ENCODE assay signal across 1 cellular context in the genomic region with DNA sequence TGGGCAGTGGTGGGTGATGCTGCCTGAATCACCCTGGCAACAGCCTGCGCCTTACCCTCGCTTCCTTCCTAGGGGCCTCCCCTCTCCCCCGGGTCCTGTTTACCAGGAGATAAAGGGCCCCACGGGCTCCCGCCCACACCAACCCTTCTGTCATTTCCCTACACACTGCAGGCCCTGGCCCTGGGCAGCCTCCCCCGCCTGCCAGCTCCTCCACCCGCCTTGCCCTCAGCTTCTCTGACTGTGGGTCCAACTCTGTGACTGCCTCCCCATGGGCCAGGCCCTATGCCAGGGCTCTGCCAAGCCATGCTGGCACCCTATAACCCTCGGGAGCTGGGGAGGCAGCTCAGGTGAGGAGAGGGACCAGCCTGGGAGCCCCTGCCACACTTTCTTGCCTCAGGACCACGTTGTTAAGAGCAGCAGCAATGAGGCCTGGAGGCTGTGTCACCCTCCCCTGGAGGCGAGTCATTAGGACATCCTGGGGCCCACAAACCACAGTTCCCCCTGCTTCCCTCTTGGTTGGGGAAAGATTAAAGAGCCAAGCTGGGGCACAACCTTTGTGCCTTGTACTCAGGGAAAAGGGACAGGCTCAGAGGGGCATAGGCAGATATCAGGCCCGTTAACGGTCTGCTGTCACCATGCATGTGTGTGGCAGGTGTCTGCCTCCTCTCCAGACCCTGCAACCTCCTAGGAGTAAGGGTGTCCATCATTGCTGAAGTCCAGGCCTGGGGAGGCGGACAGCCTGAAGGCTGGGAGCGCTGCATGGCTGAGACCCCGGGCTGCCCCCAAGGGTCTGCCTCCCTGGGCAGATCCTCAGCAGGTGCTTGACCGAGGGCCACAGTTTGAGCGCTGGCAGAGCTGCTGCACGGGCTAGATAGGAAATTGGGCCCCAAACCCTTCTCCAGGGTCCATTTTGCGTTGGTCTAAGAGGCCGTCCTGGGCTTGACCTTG.
TF ChIP-seq lines count a peak whose summit lies in the region.

No MANE protein-coding gene starts in this region.

TF ChIP-seq in HepG2, 621 proteins besides CTCF, POLR2A, EP300 and RAD21 (continues in another document):
- TF ChIP-seq ZNF597 (CRISPR knock-in tag; IDR thresholded peaks at IDR 0.05) (no peak), ZNF225 (CRISPR knock-in tag; IDR thresholded peaks at IDR 0.05) (no peak), MAFG (CRISPR knock-in tag; IDR thresholded peaks at IDR 0.05) (no peak), PHF8 (CRISPR knock-in tag; IDR thresholded peaks at IDR 0.05) (no peak), MLLT10 (CRISPR knock-in tag; IDR thresholded peaks at IDR 0.05) (no peak), ZNF136 (CRISPR knock-in tag; IDR thresholded peaks at IDR 0.05; ENCODE audit: low read depth) (no peak), MTF2 (CRISPR knock-in tag; IDR thresholded peaks at IDR 0.05; ENCODE audit: borderline replicate concordance) (no peak), GLI4 (CRISPR knock-in tag; IDR thresholded peaks at IDR 0.05; ENCODE audit: borderline replicate concordance) (no peak), TRIM22 (IDR thresholded peaks at IDR 0.05) (no peak), ZNF83 (CRISPR knock-in tag; IDR thresholded peaks at IDR 0.05; ENCODE audit: borderline replicate concordance) (no peak), MTA3 (CRISPR knock-in tag; IDR thresholded peaks at IDR 0.05) (no peak), ZNF570 (CRISPR knock-in tag; IDR thresholded peaks at IDR 0.05; ENCODE audit: borderline replicate concordance) (no peak), KDM2A (CRISPR knock-in tag; IDR thresholded peaks at IDR 0.05; ENCODE audit: borderline replicate concordance, low read depth) (no peak), ZNF264 (CRISPR knock-in tag; IDR thresholded peaks at IDR 0.05) (no peak), ZNF776 (CRISPR knock-in tag; IDR thresholded peaks at IDR 0.05) (peak; percentile 52; the same call in 1 of the 2 replicates), ZXDC (CRISPR knock-in tag; IDR thresholded peaks at IDR 0.05) (no peak), MED8 (CRISPR knock-in tag; IDR thresholded peaks at IDR 0.05; ENCODE audit: insufficient replicate concordance) (no peak), UBTF (CRISPR knock-in tag; IDR thresholded peaks at IDR 0.05) (0 out of 2 replicates have a peak, but pooled peaks have one; percentile 32), ZNF343 (CRISPR knock-in tag; IDR thresholded peaks at IDR 0.05) (no peak)
- TF ChIP-seq, protein P1, sequence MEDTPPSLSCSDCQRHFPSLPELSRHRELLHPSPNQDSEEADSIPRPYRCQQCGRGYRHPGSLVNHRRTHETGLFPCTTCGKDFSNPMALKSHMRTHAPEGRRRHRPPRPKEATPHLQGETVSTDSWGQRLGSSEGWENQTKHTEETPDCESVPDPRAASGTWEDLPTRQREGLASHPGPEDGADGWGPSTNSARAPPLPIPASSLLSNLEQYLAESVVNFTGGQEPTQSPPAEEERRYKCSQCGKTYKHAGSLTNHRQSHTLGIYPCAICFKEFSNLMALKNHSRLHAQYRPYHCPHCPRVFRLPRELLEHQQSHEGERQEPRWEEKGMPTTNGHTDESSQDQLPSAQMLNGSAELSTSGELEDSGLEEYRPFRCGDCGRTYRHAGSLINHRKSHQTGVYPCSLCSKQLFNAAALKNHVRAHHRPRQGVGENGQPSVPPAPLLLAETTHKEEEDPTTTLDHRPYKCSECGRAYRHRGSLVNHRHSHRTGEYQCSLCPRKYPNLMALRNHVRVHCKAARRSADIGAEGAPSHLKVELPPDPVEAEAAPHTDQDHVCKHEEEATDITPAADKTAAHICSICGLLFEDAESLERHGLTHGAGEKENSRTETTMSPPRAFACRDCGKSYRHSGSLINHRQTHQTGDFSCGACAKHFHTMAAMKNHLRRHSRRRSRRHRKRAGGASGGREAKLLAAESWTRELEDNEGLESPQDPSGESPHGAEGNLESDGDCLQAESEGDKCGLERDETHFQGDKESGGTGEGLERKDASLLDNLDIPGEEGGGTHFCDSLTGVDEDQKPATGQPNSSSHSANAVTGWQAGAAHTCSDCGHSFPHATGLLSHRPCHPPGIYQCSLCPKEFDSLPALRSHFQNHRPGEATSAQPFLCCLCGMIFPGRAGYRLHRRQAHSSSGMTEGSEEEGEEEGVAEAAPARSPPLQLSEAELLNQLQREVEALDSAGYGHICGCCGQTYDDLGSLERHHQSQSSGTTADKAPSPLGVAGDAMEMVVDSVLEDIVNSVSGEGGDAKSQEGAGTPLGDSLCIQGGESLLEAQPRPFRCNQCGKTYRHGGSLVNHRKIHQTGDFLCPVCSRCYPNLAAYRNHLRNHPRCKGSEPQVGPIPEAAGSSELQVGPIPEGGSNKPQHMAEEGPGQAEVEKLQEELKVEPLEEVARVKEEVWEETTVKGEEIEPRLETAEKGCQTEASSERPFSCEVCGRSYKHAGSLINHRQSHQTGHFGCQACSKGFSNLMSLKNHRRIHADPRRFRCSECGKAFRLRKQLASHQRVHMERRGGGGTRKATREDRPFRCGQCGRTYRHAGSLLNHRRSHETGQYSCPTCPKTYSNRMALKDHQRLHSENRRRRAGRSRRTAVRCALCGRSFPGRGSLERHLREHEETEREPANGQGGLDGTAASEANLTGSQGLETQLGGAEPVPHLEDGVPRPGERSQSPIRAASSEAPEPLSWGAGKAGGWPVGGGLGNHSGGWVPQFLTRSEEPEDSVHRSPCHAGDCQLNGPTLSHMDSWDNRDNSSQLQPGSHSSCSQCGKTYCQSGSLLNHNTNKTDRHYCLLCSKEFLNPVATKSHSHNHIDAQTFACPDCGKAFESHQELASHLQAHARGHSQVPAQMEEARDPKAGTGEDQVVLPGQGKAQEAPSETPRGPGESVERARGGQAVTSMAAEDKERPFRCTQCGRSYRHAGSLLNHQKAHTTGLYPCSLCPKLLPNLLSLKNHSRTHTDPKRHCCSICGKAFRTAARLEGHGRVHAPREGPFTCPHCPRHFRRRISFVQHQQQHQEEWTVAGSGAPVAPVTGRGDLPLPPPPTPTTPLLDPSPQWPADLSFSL (CRISPR knock-in tag; IDR thresholded peaks at IDR 0.05): no peak
- TF ChIP-seq, protein P2, sequence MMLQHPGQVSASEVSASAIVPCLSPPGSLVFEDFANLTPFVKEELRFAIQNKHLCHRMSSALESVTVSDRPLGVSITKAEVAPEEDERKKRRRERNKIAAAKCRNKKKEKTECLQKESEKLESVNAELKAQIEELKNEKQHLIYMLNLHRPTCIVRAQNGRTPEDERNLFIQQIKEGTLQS (CRISPR knock-in tag; IDR thresholded peaks at IDR 0.05): no peak
- TF ChIP-seq, protein P3, sequence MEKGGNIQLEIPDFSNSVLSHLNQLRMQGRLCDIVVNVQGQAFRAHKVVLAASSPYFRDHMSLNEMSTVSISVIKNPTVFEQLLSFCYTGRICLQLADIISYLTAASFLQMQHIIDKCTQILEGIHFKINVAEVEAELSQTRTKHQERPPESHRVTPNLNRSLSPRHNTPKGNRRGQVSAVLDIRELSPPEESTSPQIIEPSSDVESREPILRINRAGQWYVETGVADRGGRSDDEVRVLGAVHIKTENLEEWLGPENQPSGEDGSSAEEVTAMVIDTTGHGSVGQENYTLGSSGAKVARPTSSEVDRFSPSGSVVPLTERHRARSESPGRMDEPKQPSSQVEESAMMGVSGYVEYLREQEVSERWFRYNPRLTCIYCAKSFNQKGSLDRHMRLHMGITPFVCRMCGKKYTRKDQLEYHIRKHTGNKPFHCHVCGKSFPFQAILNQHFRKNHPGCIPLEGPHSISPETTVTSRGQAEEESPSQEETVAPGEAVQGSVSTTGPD (CRISPR knock-in tag; IDR thresholded peaks at IDR 0.05): no peak
- TF ChIP-seq, protein P4, sequence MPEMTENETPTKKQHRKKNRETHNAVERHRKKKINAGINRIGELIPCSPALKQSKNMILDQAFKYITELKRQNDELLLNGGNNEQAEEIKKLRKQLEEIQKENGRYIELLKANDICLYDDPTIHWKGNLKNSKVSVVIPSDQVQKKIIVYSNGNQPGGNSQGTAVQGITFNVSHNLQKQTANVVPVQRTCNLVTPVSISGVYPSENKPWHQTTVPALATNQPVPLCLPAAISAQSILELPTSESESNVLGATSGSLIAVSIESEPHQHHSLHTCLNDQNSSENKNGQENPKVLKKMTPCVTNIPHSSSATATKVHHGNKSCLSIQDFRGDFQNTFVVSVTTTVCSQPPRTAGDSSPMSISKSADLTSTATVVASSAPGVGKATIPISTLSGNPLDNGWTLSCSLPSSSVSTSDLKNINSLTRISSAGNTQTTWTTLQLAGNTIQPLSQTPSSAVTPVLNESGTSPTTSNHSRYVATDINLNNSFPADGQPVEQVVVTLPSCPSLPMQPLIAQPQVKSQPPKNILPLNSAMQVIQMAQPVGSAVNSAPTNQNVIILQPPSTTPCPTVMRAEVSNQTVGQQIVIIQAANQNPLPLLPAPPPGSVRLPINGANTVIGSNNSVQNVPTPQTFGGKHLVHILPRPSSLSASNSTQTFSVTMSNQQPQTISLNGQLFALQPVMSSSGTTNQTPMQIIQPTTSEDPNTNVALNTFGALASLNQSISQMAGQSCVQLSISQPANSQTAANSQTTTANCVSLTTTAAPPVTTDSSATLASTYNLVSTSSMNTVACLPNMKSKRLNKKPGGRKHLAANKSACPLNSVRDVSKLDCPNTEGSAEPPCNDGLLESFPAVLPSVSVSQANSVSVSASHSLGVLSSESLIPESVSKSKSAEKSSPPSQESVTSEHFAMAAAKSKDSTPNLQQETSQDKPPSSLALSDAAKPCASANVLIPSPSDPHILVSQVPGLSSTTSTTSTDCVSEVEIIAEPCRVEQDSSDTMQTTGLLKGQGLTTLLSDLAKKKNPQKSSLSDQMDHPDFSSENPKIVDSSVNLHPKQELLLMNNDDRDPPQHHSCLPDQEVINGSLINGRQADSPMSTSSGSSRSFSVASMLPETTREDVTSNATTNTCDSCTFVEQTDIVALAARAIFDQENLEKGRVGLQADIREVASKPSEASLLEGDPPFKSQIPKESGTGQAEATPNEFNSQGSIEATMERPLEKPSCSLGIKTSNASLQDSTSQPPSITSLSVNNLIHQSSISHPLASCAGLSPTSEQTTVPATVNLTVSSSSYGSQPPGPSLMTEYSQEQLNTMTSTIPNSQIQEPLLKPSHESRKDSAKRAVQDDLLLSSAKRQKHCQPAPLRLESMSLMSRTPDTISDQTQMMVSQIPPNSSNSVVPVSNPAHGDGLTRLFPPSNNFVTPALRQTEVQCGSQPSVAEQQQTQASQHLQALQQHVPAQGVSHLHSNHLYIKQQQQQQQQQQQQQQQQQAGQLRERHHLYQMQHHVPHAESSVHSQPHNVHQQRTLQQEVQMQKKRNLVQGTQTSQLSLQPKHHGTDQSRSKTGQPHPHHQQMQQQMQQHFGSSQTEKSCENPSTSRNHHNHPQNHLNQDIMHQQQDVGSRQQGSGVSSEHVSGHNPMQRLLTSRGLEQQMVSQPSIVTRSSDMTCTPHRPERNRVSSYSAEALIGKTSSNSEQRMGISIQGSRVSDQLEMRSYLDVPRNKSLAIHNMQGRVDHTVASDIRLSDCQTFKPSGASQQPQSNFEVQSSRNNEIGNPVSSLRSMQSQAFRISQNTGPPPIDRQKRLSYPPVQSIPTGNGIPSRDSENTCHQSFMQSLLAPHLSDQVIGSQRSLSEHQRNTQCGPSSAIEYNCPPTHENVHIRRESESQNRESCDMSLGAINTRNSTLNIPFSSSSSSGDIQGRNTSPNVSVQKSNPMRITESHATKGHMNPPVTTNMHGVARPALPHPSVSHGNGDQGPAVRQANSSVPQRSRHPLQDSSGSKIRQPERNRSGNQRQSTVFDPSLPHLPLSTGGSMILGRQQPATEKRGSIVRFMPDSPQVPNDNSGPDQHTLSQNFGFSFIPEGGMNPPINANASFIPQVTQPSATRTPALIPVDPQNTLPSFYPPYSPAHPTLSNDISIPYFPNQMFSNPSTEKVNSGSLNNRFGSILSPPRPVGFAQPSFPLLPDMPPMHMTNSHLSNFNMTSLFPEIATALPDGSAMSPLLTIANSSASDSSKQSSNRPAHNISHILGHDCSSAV (CRISPR knock-in tag; IDR thresholded peaks at IDR 0.05; ENCODE audit: borderline replicate concordance): no peak
